8 cellular contexts compared by ENCODE assay signal in genomic region chr9:72477862-72478564, GRCh38. TPM values are rescaled to one million over a fixed set of nuclear protein-coding genes. Genes with fewer than 3 reads are reported as not detected.
DNase-seq lines count a peak whose midpoint lies in the region; ATAC-seq and TF ChIP-seq lines count a peak whose summit lies in the region.

No MANE protein-coding gene starts in this region.

- H3K27me3 ChIP-seq in cardiac muscle cell = no peaks in the 10 kb centered on the region

- peak overlapping the region; percentile 49 for H3K27ac ChIP-seq in cardiac muscle cell

- H3K9me3 Mint-ChIP-seq in activated naive CD4-positive, alpha-beta T cell treated with anti-CD3 and anti-CD28 coated beads, Interleukin-2, amount 10 ng/mL, durations not matched to agents 7 days and 5 days = no peaks in the 10 kb centered on the region
- no peaks in the 10 kb centered on the region for H3K9me3 Mint-ChIP-seq in stimulated activated effector memory CD8-positive, alpha-beta T cell treated with anti-CD3 and anti-CD28 coated beads, Interleukin-12 subunit alpha, Interleukin-12 subunit beta, amount 100 ng/mL, for 72 hours

- H3K27me3 Mint-ChIP-seq in activated naive CD4-positive, alpha-beta T cell treated with anti-CD3 and anti-CD28 coated beads, Interleukin-2, amount 10 ng/mL, durations not matched to agents 7 days and 5 days = no peaks in the 10 kb centered on the region

- ATAC-seq in stimulated activated effector memory CD8-positive, alpha-beta T cell treated with anti-CD3 and anti-CD28 coated beads, Interleukin-12 subunit alpha, Interleukin-12 subunit beta, amount 100 ng/mL, for 72 hours = peak; percentile 44
- no peak for ATAC-seq in HG03045 (IDR thresholded peaks at IDR 0.05; ENCODE audit: unreplicated experiment)

- H3K4me3 ChIP-seq in cardiac muscle cell = no peak overlapping the region

- H3K27ac Mint-ChIP-seq in activated naive CD4-positive, alpha-beta T cell treated with anti-CD3 and anti-CD28 coated beads, Interleukin-2, amount 10 ng/mL, durations not matched to agents 7 days and 5 days = peak overlapping the region; percentile 40
- H3K27ac Mint-ChIP-seq in stimulated activated effector memory CD8-positive, alpha-beta T cell treated with anti-CD3 and anti-CD28 coated beads, Interleukin-12 subunit alpha, Interleukin-12 subunit beta, amount 100 ng/mL, for 72 hours = no peak overlapping the region

- H3K36me3 ChIP-seq in cardiac muscle cell = no peaks in the 10 kb centered on the region

- DNase-seq in activated naive CD4-positive, alpha-beta T cell treated with anti-CD3 and anti-CD28 coated beads, Interleukin-2, amount 10 ng/mL, durations not matched to agents 7 days and 5 days = no peak
- no peak for DNase-seq in activated naive CD4-positive, alpha-beta T cell (lab: John Stamatoyannopoulos, UW)
- peak; percentile 97 for DNase-seq in SW480 (ENCODE audit: low spot score)
- DNase-seq in cardiac muscle cell (ENCODE audit: low read depth in 1 of 2, low spot score in 1 of 2) = peak; percentile 10 to 73
- no peak for DNase-seq in stimulated activated effector memory CD8-positive, alpha-beta T cell treated with anti-CD3 and anti-CD28 coated beads, Interleukin-12 subunit alpha, Interleukin-12 subunit beta, amount 100 ng/mL, for 72 hours (ENCODE audit: low spot score in 2 of 2)
- DNase-seq in NCI-H1694 treated with DMSO at 0.1 percent for 48 hours (lab: John Stamatoyannopoulos, UW) = no peak
- no peak for DNase-seq in middle frontal gyrus (ENCODE audit: extremely low spot score, low spot score)

- TF ChIP-seq CTCF in cardiac muscle cell (IDR thresholded peaks at IDR 0.05; ENCODE audit: low read depth, low read length) = no peak

- no peaks in the 10 kb centered on the region for H3K36me3 Mint-ChIP-seq in activated naive CD4-positive, alpha-beta T cell treated with anti-CD3 and anti-CD28 coated beads, Interleukin-2, amount 10 ng/mL, durations not matched to agents 7 days and 5 days
- H3K36me3 Mint-ChIP-seq in stimulated activated effector memory CD8-positive, alpha-beta T cell treated with anti-CD3 and anti-CD28 coated beads, Interleukin-12 subunit alpha, Interleukin-12 subunit beta, amount 100 ng/mL, for 72 hours = no peaks in the 10 kb centered on the region

- no peaks in the 10 kb centered on the region for H3K9me3 ChIP-seq in cardiac muscle cell (ENCODE audit: low read depth)

- H3K4me1 ChIP-seq in cardiac muscle cell (ENCODE audit: low read depth) = peaks cover 9% of the 10 kb centered on the region

- peaks cover 37% of the 10 kb centered on the region for H3K4me1 Mint-ChIP-seq in activated naive CD4-positive, alpha-beta T cell treated with anti-CD3 and anti-CD28 coated beads, Interleukin-2, amount 10 ng/mL, durations not matched to agents 7 days and 5 days
- H3K4me1 Mint-ChIP-seq in stimulated activated effector memory CD8-positive, alpha-beta T cell treated with anti-CD3 and anti-CD28 coated beads, Interleukin-12 subunit alpha, Interleukin-12 subunit beta, amount 100 ng/mL, for 72 hours = peaks cover 45% of the 10 kb centered on the region

- H3K4me3 Mint-ChIP-seq in activated naive CD4-positive, alpha-beta T cell treated with anti-CD3 and anti-CD28 coated beads, Interleukin-2, amount 10 ng/mL, durations not matched to agents 7 days and 5 days = no peak overlapping the region
- peak overlapping the region; percentile 13 for H3K4me3 Mint-ChIP-seq in stimulated activated effector memory CD8-positive, alpha-beta T cell treated with anti-CD3 and anti-CD28 coated beads, Interleukin-12 subunit alpha, Interleukin-12 subunit beta, amount 100 ng/mL, for 72 hours

- CTCF ChIA-PET in activated naive CD4-positive, alpha-beta T cell treated with anti-CD3 and anti-CD28 coated beads, Interleukin-2, amount 10 ng/mL, durations not matched to agents 7 days and 5 days (lab: Charles Lee) = interaction anchor here (1.0 kb wide), 1 partner anchor 49 kb away, joined by 3 read pairs; no protein-coding TSS in a partner anchor

RNA-seq across cellular contexts. Expression of gene TMC1, which starts 43.4 kb away (rescaled TPM):
- total RNA-seq in cardiac muscle cell = not detected in 2 replicates
- polyA plus RNA-seq in cardiac muscle cell = not detected in 2 replicates

Comparison
In these comparisons a context has a peak if more than half of its experiments do, and no peak if none do; other contexts are left out.
1. DNase-seq: peak in SW480 (single experiment) and cardiac muscle cell (2 of 2); none in activated naive CD4-positive, alpha-beta T cell treated with anti-CD3 and anti-CD28 coated beads, Interleukin-2, amount 10 ng/mL, durations not matched to agents 7 days and 5 days (single experiment), activated naive CD4-positive, alpha-beta T cell (0 of 4), stimulated activated effector memory CD8-positive, alpha-beta T cell treated with anti-CD3 and anti-CD28 coated beads, Interleukin-12 subunit alpha, Interleukin-12 subunit beta, amount 100 ng/mL, for 72 hours (0 of 2), NCI-H1694 treated with DMSO at 0.1 percent for 48 hours (single experiment) and middle frontal gyrus (single experiment).